In genomic region chr11:67630943-67631331, GRCh38 we compare ENCODE assay signal across 6 cellular contexts. TPM values are rescaled to one million over a fixed set of nuclear protein-coding genes. Genes with fewer than 3 reads are reported as not detected.
DNase-seq lines count a peak whose midpoint lies in the region; ATAC-seq and TF ChIP-seq lines count a peak whose summit lies in the region.

No MANE protein-coding gene starts in this region.

- H3K9me3 ChIP-seq in lung (ENCODE audit: control insufficient read depth in 2 of 2, insufficient read depth in 1 of 2, low read length in 1 of 2): no peaks in the 10 kb centered on the region

- no peak for ATAC-seq in activated CD8-positive, alpha-beta T cell treated with anti-CD3 and anti-CD28 coated beads, Interleukin-2, amount 10 ng/mL, durations not matched to agents 7 days and 5 days
- no peak for ATAC-seq in lung (ENCODE audit: insufficient read depth, low FRiP score)
- no peak for ATAC-seq in GM18517 (IDR thresholded peaks at IDR 0.05; ENCODE audit: unreplicated experiment)

- H3K27ac ChIP-seq in lung (ENCODE audit: low read depth in 1 of 2, low read length in 1 of 2): peak overlapping the region; percentile 82 to 88

- no peak for TF ChIP-seq CTCF in CD14-positive monocyte (IDR thresholded peaks at IDR 0.05)
- TF ChIP-seq CTCF in lung (IDR thresholded peaks at IDR 0.05; ENCODE audit: control extremely low read depth, extremely low read depth): no peak

- no peaks in the 10 kb centered on the region for H3K36me3 ChIP-seq in lung (ENCODE audit: control insufficient read depth in 2 of 2, insufficient read depth in 2 of 2, low read length in 2 of 2)

- H3K4me1 Mint-ChIP-seq in CD14-positive monocyte: peaks cover 10% of the 10 kb centered on the region
- peaks cover 25% of the 10 kb centered on the region for H3K4me1 Mint-ChIP-seq in activated CD8-positive, alpha-beta T cell treated with anti-CD3 and anti-CD28 coated beads, Interleukin-2, amount 10 ng/mL, durations not matched to agents 7 days and 5 days (ENCODE audit: low read depth)

- peaks cover 0 to 4% of the 10 kb centered on the region in 2 donors for H3K4me1 ChIP-seq in lung (ENCODE audit: control insufficient read depth in 2 of 2, insufficient read depth in 2 of 2, low read length in 2 of 2)

- peaks cover 0 to 4% (median 1%) of the 10 kb centered on the region in 3 donors for H3K27me3 Mint-ChIP-seq in CD14-positive monocyte (ENCODE audit: low read depth in 3 of 3)
- H3K27me3 Mint-ChIP-seq in activated CD8-positive, alpha-beta T cell treated with anti-CD3 and anti-CD28 coated beads, Interleukin-2, amount 10 ng/mL, durations not matched to agents 7 days and 5 days (ENCODE audit: low read depth): no peaks in the 10 kb centered on the region

- intact Hi-C loops in CD14-positive monocyte (cut with micrococcal nuclease): loop anchor here (2.0 to 5.0 kb wide), 3 partner anchors 28 to 176 kb away; no protein-coding TSS in a partner anchor

- DNase-seq in CD14-positive monocyte (ENCODE audit: low spot score): peak; percentile 36
- no peak for DNase-seq in activated CD8-positive, alpha-beta T cell treated with anti-CD3 and anti-CD28 coated beads, Interleukin-2, amount 10 ng/mL, durations not matched to agents 7 days and 5 days
- DNase-seq in lung (ENCODE audit: low spot score): no peak
- DNase-seq in putamen (ENCODE audit: low spot score): no peak
- no peak for DNase-seq in HUDEP-2 (lab: John Stamatoyannopoulos, UW; ENCODE audit: unreplicated experiment in 76 of 76)

- POLR2A ChIA-PET in activated CD8-positive, alpha-beta T cell treated with anti-CD3 and anti-CD28 coated beads, Interleukin-2, amount 10 ng/mL, durations not matched to agents 7 days and 5 days (lab: Charles Lee): interaction anchor here (1.5 to 2.1 kb wide), 3 partner anchors 15 to 17 kb away, joined by 4 to 12 read pairs (median 7); no protein-coding TSS in a partner anchor

- H3K36me3 Mint-ChIP-seq in CD14-positive monocyte: no peaks in the 10 kb centered on the region
- no peaks in the 10 kb centered on the region for H3K36me3 Mint-ChIP-seq in activated CD8-positive, alpha-beta T cell treated with anti-CD3 and anti-CD28 coated beads, Interleukin-2, amount 10 ng/mL, durations not matched to agents 7 days and 5 days (ENCODE audit: low read depth)

- peak overlapping the region; percentile 84 to 90 for H3K4me3 Mint-ChIP-seq in CD14-positive monocyte
- H3K4me3 Mint-ChIP-seq in activated CD8-positive, alpha-beta T cell treated with anti-CD3 and anti-CD28 coated beads, Interleukin-2, amount 10 ng/mL, durations not matched to agents 7 days and 5 days: peak overlapping the region; percentile 81

- H3K4me3 ChIP-seq in lung: no peak overlapping the region

- H3K9me3 Mint-ChIP-seq in CD14-positive monocyte: peaks cover 0 to 7% (median 0%) of the 10 kb centered on the region in 7 donors
- no peaks in the 10 kb centered on the region for H3K9me3 Mint-ChIP-seq in activated CD8-positive, alpha-beta T cell treated with anti-CD3 and anti-CD28 coated beads, Interleukin-2, amount 10 ng/mL, durations not matched to agents 7 days and 5 days (ENCODE audit: insufficient read depth)

- H3K27ac Mint-ChIP-seq in CD14-positive monocyte: peak overlapping the region in 6 of 7 donors; percentile 41 to 85 (median 79)
- peak overlapping the region; percentile 94 for H3K27ac Mint-ChIP-seq in activated CD8-positive, alpha-beta T cell treated with anti-CD3 and anti-CD28 coated beads, Interleukin-2, amount 10 ng/mL, durations not matched to agents 7 days and 5 days

- 64 to 67% methylated on average over 16 of the region's 16 CpGs for WGBS in lung, 2 donors

- CTCF ChIA-PET in activated CD8-positive, alpha-beta T cell treated with anti-CD3 and anti-CD28 coated beads, Interleukin-2, amount 10 ng/mL, durations not matched to agents 7 days and 5 days (lab: Charles Lee): interaction anchor here (1.1 to 7.0 kb wide), 13 partner anchors 9 to 623 kb away, joined by 3 to 111 read pairs (median 19); partner anchors contain the start of genes ACY3 and TBX10

- H3K27me3 ChIP-seq in lung (ENCODE audit: control insufficient read depth, insufficient read depth): no peaks in the 10 kb centered on the region

RNA-seq across cellular contexts. Expression of gene NUDT8, which starts 1.2 kb away (rescaled TPM):
- polyA plus RNA-seq in CD14-positive monocyte (1 to 10 TPM; 1.3 to 1.4 TPM), lung (10 to 100 TPM; 12.1 to 22.3 TPM)
- total RNA-seq in activated CD8-positive, alpha-beta T cell treated with anti-CD3 and anti-CD28 coated beads, Interleukin-2, amount 10 ng/mL, durations not matched to agents 7 days and 5 days: 10 to 100 TPM; 18.6 to 20.1 TPM
- total RNA-seq in lung: 10 to 100 TPM in 1 of 2 donors, 1 to 10 TPM in 1; 6.3 to 19.9 TPM

RNA-seq across cellular contexts. Expression of gene TBX10, which starts 8.6 kb away (rescaled TPM):
- not detected for polyA plus RNA-seq in CD14-positive monocyte
- not detected for total RNA-seq in activated CD8-positive, alpha-beta T cell treated with anti-CD3 and anti-CD28 coated beads, Interleukin-2, amount 10 ng/mL, durations not matched to agents 7 days and 5 days
- total RNA-seq in lung: not detected
- polyA plus RNA-seq in lung: not detected

RNA-seq across cellular contexts. Expression of gene ACY3, which starts 19.6 kb away (rescaled TPM):
- polyA plus RNA-seq in CD14-positive monocyte (under 1 TPM; 0.16 to 0.21 TPM), lung (under 1 TPM; 0.42 to 0.73 TPM)
- total RNA-seq in activated CD8-positive, alpha-beta T cell treated with anti-CD3 and anti-CD28 coated beads, Interleukin-2, amount 10 ng/mL, durations not matched to agents 7 days and 5 days: under 1 TPM; 0.61 to 0.73 TPM
- total RNA-seq in lung: under 1 TPM in 1 of 2 donors, not detected in 1; 0.58 TPM

RNA-seq across cellular contexts. Expression of gene NDUFV1, which starts 24.2 kb away (rescaled TPM):
- polyA plus RNA-seq in CD14-positive monocyte (10 to 100 TPM; 71.6 to 72.1 TPM), lung (100 to 1,000 TPM; 113 to 137 TPM)
- total RNA-seq in activated CD8-positive, alpha-beta T cell treated with anti-CD3 and anti-CD28 coated beads, Interleukin-2, amount 10 ng/mL, durations not matched to agents 7 days and 5 days: 100 to 1,000 TPM; 250 to 258 TPM
- 100 to 1,000 TPM; 144 to 191 TPM for total RNA-seq in lung

RNA-seq across cellular contexts. Expression of gene ALDH3B2, which starts 43.5 kb away (rescaled TPM):
- polyA plus RNA-seq in CD14-positive monocyte: not detected
- not detected for total RNA-seq in activated CD8-positive, alpha-beta T cell treated with anti-CD3 and anti-CD28 coated beads, Interleukin-2, amount 10 ng/mL, durations not matched to agents 7 days and 5 days
- 1 to 10 TPM; 2.4 to 4.8 TPM for total RNA-seq in lung
- 1 to 10 TPM; 1.1 to 2.6 TPM for polyA plus RNA-seq in lung
